In genomic region chr6:83247471-83247870, GRCh38 we compare ENCODE assay signal across 30 cellular contexts.
"Had no signal": no experiment of that assay in that cellular context is flagged by ENCODE, and none has a peak within 500 bp of the region (broad histone marks: within the 10 kb centered on the region; RNA-seq: fewer than 3 reads in every experiment).

No MANE protein-coding gene starts in this region.

- H3K27me3 Mint-ChIP-seq: activated naive CD4-positive, alpha-beta T cell treated with anti-CD3 and anti-CD28 coated beads, Interleukin-2, amount 10 ng/mL, durations not matched to agents 7 days and 5 days had no signal

- H3K27ac Mint-ChIP-seq: activated B cell treated with CpG ODN at 0.5 μM for 24 hours; activated CD4-positive, alpha-beta memory T cell treated with anti-CD3 and anti-CD28 coated beads for 36 hours; activated CD8-positive, alpha-beta memory T cell treated with anti-CD3 and anti-CD28 coated beads, Interleukin-2, amount 10 ng/mL, durations not matched to agents 7 days and 5 days; activated naive CD4-positive, alpha-beta T cell treated with anti-CD3 and anti-CD28 coated beads, Interleukin-2, amount 10 ng/mL, durations not matched to agents 7 days and 5 days; activated naive CD8-positive, alpha-beta T cell; activated naive CD8-positive, alpha-beta T cell treated with anti-CD3 and anti-CD28 coated beads, Interleukin-2, amount 50 U/mL, for 24 hours had no signal

- H3K4me1 Mint-ChIP-seq: activated B cell treated with CpG ODN at 0.5 μM for 24 hours; activated CD8-positive, alpha-beta memory T cell treated with anti-CD3 and anti-CD28 coated beads, Interleukin-2, amount 10 ng/mL, durations not matched to agents 7 days and 5 days; activated naive CD4-positive, alpha-beta T cell treated with anti-CD3 and anti-CD28 coated beads, Interleukin-2, amount 10 ng/mL, durations not matched to agents 7 days and 5 days; activated naive CD8-positive, alpha-beta T cell treated with anti-CD3 and anti-CD28 coated beads, Interleukin-2, amount 50 U/mL, for 24 hours had no signal

- H3K27ac ChIP-seq: body of pancreas, KMS-11, VCaP had no signal

- H3K36me3 Mint-ChIP-seq: activated CD4-positive, alpha-beta memory T cell treated with anti-CD3 and anti-CD28 coated beads for 36 hours; activated CD8-positive, alpha-beta memory T cell treated with anti-CD3 and anti-CD28 coated beads, Interleukin-2, amount 10 ng/mL, durations not matched to agents 7 days and 5 days; activated naive CD4-positive, alpha-beta T cell treated with anti-CD3 and anti-CD28 coated beads, Interleukin-2, amount 10 ng/mL, durations not matched to agents 7 days and 5 days; activated naive CD8-positive, alpha-beta T cell had no signal

- H3K9me3 ChIP-seq: body of pancreas had no signal

- H3K9me3 Mint-ChIP-seq: activated B cell treated with CpG ODN at 0.5 μM for 24 hours; activated CD4-positive, alpha-beta memory T cell treated with anti-CD3 and anti-CD28 coated beads for 36 hours; activated naive CD4-positive, alpha-beta T cell treated with anti-CD3 and anti-CD28 coated beads, Interleukin-2, amount 10 ng/mL, durations not matched to agents 7 days and 5 days had no signal

- H3K4me1 ChIP-seq: body of pancreas had no signal

- H3K27me3 ChIP-seq: body of pancreas had no signal

- H3K4me3 ChIP-seq: body of pancreas had no signal

- H3K9ac ChIP-seq: KMS-11 had no signal

- H3K4me3 Mint-ChIP-seq: activated B cell treated with CpG ODN at 0.5 μM for 24 hours; activated CD4-positive, alpha-beta memory T cell treated with anti-CD3 and anti-CD28 coated beads for 36 hours; activated CD8-positive, alpha-beta memory T cell treated with anti-CD3 and anti-CD28 coated beads, Interleukin-2, amount 10 ng/mL, durations not matched to agents 7 days and 5 days; activated naive CD4-positive, alpha-beta T cell treated with anti-CD3 and anti-CD28 coated beads, Interleukin-2, amount 10 ng/mL, durations not matched to agents 7 days and 5 days; activated naive CD8-positive, alpha-beta T cell; activated naive CD8-positive, alpha-beta T cell treated with anti-CD3 and anti-CD28 coated beads, Interleukin-2, amount 50 U/mL, for 24 hours had no signal

- ATAC-seq: activated CD8-positive, alpha-beta memory T cell treated with anti-CD3 and anti-CD28 coated beads, Interleukin-2, amount 10 ng/mL, durations not matched to agents 7 days and 5 days; activated naive CD8-positive, alpha-beta T cell treated with anti-CD3 and anti-CD28 coated beads, Interleukin-2, amount 50 U/mL, for 24 hours; body of pancreas had no signal

- DNase-seq: activated B cell treated with CpG ODN at 0.5 μM for 24 hours; activated CD4-positive, alpha-beta memory T cell treated with anti-CD3 and anti-CD28 coated beads for 36 hours; activated CD4-positive, alpha-beta T cell treated with anti-CD3 and anti-CD28 coated beads for 4 hours; activated CD4-positive, alpha-beta T cell treated with anti-CD3 and anti-CD28 coated beads, Interleukin-2, amount 50 U/mL, for 1 hour; activated CD4-positive, CD25-positive, alpha-beta regulatory T cell treated with anti-CD3 and anti-CD28 coated beads, Interleukin-2, amount 50 U/mL, for 72 hours; activated CD8-positive, alpha-beta memory T cell treated with anti-CD3 and anti-CD28 coated beads for 24 hours; activated CD8-positive, alpha-beta memory T cell treated with anti-CD3 and anti-CD28 coated beads, Interleukin-2, amount 10 ng/mL, durations not matched to agents 7 days and 5 days; activated CD8-positive, alpha-beta memory T cell treated with anti-CD3 and anti-CD28 coated beads, Interleukin-2, amount 50 U/mL, for 48 hours; activated effector memory CD4-positive, alpha-beta T cell treated with Interleukin-2 at 50 U/mL for 16 hours; activated naive CD4-positive, alpha-beta T cell treated with anti-CD3 and anti-CD28 coated beads, Interleukin-2, amount 10 ng/mL, durations not matched to agents 7 days and 5 days; activated naive CD8-positive, alpha-beta T cell treated with anti-CD3 and anti-CD28 coated beads, Interleukin-2, amount 50 U/mL, for 24 hours; activated T-cell treated with anti-CD3 and anti-CD28 coated beads, Interleukin-2, amount 50 U/mL, for 48 hours; anterior cingulate cortex; body of pancreas; central memory CD4-positive, alpha-beta T cell; NCI-H1092 treated with DMSO at 0.1 percent for 48 hours; NCI-H1417; NCI-H146; NCI-H187; NCI-H2029 treated with DMSO at 0.1 percent for 48 hours; NCI-H345; NCI-H524 treated with DMSO at 0.1 percent for 48 hours; Right ventricle myocardium superior; SW 1271; T-helper 1 cell; T-helper 2 cell; T-helper 9 cell had no signal
